Comparison of ENCODE assay signal across 8 cellular contexts in the genomic region with DNA sequence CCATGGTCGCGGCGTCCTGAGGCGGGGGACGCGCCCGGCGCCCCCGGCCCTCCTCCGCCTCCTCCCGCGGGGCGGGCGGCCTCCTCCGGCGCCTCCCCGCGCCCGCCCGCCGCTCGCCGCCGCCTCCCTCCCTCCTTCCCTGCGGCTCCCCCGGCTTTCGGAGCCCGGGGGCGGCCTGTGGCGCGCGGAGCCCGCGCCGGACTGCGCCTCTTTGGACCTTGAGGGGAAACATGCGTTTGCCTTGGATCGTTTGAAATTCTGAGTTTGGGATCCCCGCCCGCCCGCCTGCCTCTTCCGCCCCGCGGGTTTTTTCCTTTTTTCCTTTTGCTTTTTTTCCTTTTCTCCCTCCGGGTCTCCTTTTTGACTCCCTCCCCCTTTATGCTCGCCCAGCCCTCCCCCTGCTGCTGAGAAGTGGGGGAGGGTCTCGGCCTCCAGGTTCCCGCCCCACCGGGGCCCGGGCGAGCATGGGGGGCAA. TPM values are rescaled to one million over a fixed set of nuclear protein-coding genes. Genes with fewer than 3 reads are reported as not detected.
DNase-seq lines count a peak whose midpoint lies in the region; ATAC-seq and TF ChIP-seq lines count a peak whose summit lies in the region.

No MANE protein-coding gene starts in this region.

- H3K9me3 ChIP-seq in Loucy (ENCODE audit: insufficient read depth, low read depth, low read length) (no peaks in the 10 kb centered on the region), psoas muscle (no peaks in the 10 kb centered on the region)

- H3K4me2 ChIP-seq in Loucy (ENCODE audit: low read depth, low read length, poor library complexity, severe bottlenecking) = peak overlapping the region; percentile 86

- peaks cover 14% of the 10 kb centered on the region; the same call in 1 of the 2 replicates for H3K36me3 ChIP-seq in Loucy (ENCODE audit: insufficient read depth, low read length)
- peaks cover 0 to 3% of the 10 kb centered on the region in 2 donors for H3K36me3 ChIP-seq in psoas muscle (ENCODE audit: insufficient read depth in 1 of 2, low read depth in 1 of 2)

- peaks cover 49% of the 10 kb centered on the region for H4K20me1 ChIP-seq in Loucy (ENCODE audit: insufficient read depth, low read length, poor library complexity, severe bottlenecking)

- intact Hi-C loops in left ventricle myocardium superior (cut with micrococcal nuclease) = no loop called here
- intact Hi-C loops in psoas muscle (cut with DNase I) = loop anchor here in 1 of 2 donors (5.0 kb wide), 1 partner anchor 43 kb away; no protein-coding TSS in a partner anchor

- WGBS in psoas muscle, 3 donors = 0 to 2% (median 1%) methylated on average over 15 to 51 of the region's 51 CpGs

- peak; percentile 79 for DNase-seq in GM03348 (ENCODE audit: low spot score)
- peak; percentile 38 for DNase-seq in activated naive CD4-positive, alpha-beta T cell treated with Interleukin-2 at 50 U/mL for 16 hours
- peak; percentile 64 for DNase-seq in left ventricle myocardium superior
- DNase-seq in psoas muscle = peak; percentile 49 to 69
- no peak for DNase-seq in HT-29 (ENCODE audit: low spot score)

- H3K9ac ChIP-seq in Loucy (ENCODE audit: low read depth, low read length, poor library complexity, severe bottlenecking) = peak overlapping the region; percentile 99

- H3K4me3 ChIP-seq in Loucy (ENCODE audit: low read length, poor library complexity, severe bottlenecking) (peak overlapping the region; percentile 100), psoas muscle (peak overlapping the region; percentile 97)

- H3K4me1 ChIP-seq in Loucy (ENCODE audit: insufficient read depth, low read length, poor library complexity, severe bottlenecking) (peaks cover 20% of the 10 kb centered on the region), psoas muscle (peaks cover 40% of the 10 kb centered on the region)

- peaks cover 23% of the 10 kb centered on the region for H3K27me3 ChIP-seq in Loucy (ENCODE audit: insufficient read depth, low read length, poor library complexity, severe bottlenecking)
- H3K27me3 ChIP-seq in psoas muscle (ENCODE audit: insufficient read depth in 3 of 3, low read length in 2 of 3) = no peaks in the 10 kb centered on the region

- peak overlapping the region; percentile 84 for H3K27ac ChIP-seq in psoas muscle

- TF ChIP-seq CTCF in Loucy (conservative IDR thresholded peaks at IDR 0.05; ENCODE audit: low read length) = no peak
- no peak for TF ChIP-seq CTCF in psoas muscle (IDR thresholded peaks at IDR 0.05)

- H3K9me2 ChIP-seq in Loucy (replicated peaks; ENCODE audit: low read depth, low read length) = no peaks in the 10 kb centered on the region

- peak; percentile 24 for ATAC-seq in GM21717 (IDR thresholded peaks at IDR 0.05; ENCODE audit: unreplicated experiment)
- ATAC-seq in left ventricle myocardium superior = peak; percentile 38
- peak; percentile 20 to 39 (median 32) for ATAC-seq in psoas muscle
- no peak for ATAC-seq in GM18861 (IDR thresholded peaks at IDR 0.05; ENCODE audit: unreplicated experiment)

- H3K79me2 ChIP-seq in Loucy (ENCODE audit: insufficient read depth, low read length) = peaks cover 52% of the 10 kb centered on the region

- no peaks in the 10 kb centered on the region for H3F3A ChIP-seq in Loucy (ENCODE audit: low read depth)

- H2AFZ ChIP-seq in Loucy (ENCODE audit: low read length) = no peak overlapping the region

RNA-seq across cellular contexts. Expression of a gene that starts 0.4 kb away (rescaled TPM):
- total RNA-seq in left ventricle myocardium superior = 24.5 TPM
- total RNA-seq in psoas muscle = 10 to 100 TPM; 21.1 to 57.0 (median 36.1) TPM
- 10 to 100 TPM in 2 of 3 donors, 1 to 10 TPM in 1; 6.7 to 27.4 (median 15.5) TPM for polyA plus RNA-seq in psoas muscle
- 15.5 and 17.2 TPM in 2 replicates for total RNA-seq in HT-29 (2014; rRNA removed; shearing (Covaris generic))

RNA-seq across cellular contexts. Expression of a gene that starts 14.3 kb away (rescaled TPM):
- total RNA-seq in left ventricle myocardium superior (59.6 TPM), psoas muscle (10 to 100 TPM; 30.6 to 48.2 (median 31.7) TPM)
- 10 to 100 TPM; 12.0 to 24.0 (median 14.7) TPM for polyA plus RNA-seq in psoas muscle
- 15.1 and 15.7 TPM in 2 replicates for total RNA-seq in HT-29 (2014; rRNA removed; shearing (Covaris generic))
